In the genomic region with DNA sequence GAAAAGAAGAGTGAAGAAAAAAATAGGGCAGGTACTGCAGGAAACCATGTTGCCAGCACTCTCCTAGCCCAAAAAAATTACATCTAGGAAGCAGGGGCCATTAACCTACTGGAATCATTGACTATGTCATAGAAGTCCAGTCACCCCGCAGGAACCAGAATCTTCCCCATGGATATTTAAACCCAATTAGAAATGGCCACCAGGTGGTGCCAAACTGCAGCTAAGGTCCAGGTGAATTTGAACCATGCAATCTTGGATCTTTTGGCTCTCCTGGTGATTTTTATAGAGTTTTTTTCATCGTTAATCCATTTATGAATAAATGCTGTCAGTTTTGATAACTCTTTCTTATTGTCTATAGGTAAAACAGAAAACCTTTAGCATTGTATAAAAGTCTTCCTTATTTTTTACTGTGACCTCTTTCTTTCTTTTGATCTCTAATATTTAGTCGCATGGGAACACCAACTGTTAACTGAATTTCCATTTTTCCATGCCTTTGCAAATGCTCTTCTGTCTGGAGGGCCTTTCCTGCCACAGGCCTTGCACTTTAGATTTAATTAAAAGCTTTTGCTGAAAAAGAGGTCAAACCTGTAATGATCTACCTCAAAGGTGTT, we compare ENCODE assay signal across 8 cellular contexts.
DNase-seq lines count a peak whose midpoint lies in the region; ATAC-seq and TF ChIP-seq lines count a peak whose summit lies in the region.

No MANE protein-coding gene starts in this region.

- H3K27ac ChIP-seq in coronary artery: no peak overlapping the region

- no peaks in the 10 kb centered on the region for H3K36me3 Mint-ChIP-seq in Calu3 (ENCODE audit: insufficient read depth, unreplicated experiment)

- H3K4me3 ChIP-seq in coronary artery: no peak overlapping the region

- ATAC-seq in GM19438 (IDR thresholded peaks at IDR 0.05; ENCODE audit: low read depth, unreplicated experiment): peak; percentile 63
- no peak for ATAC-seq in GM19324 (IDR thresholded peaks at IDR 0.05; ENCODE audit: low FRiP score, unreplicated experiment)

- CTCF ChIA-PET in Calu3 (lab: Charles Lee): interaction anchor here (0.5 to 1.0 kb wide), 3 partner anchors 217 to 237 kb away, joined by 3 to 4 read pairs (median 3); no protein-coding TSS in a partner anchor

- no peaks in the 10 kb centered on the region for H3K9me3 Mint-ChIP-seq in Calu3 (ENCODE audit: low read depth, unreplicated experiment)

- BruUV-seq in Calu3 (replicated peaks; lab: Mats Ljungman, UMichigan): no TSS peak

- no peaks in the 10 kb centered on the region for H3K4me1 Mint-ChIP-seq in Calu3 (ENCODE audit: low read depth, unreplicated experiment)

- H3K4me3 Mint-ChIP-seq in Calu3 (ENCODE audit: low read depth, unreplicated experiment): no peak overlapping the region

- no peaks in the 10 kb centered on the region for H3K27me3 Mint-ChIP-seq in Calu3 (ENCODE audit: unreplicated experiment)

- DNase-seq in Calu3 (peak; percentile 67), NCI-H226 (peak; percentile 28), coronary artery (ENCODE audit: low spot score) (no peak), myocyte (ENCODE audit: low read depth) (peak; percentile 43), activated gamma-delta T cell treated with Interleukin-2 at 50 U/mL for 16 hours (no peak)
- no peak for DNase-seq in activated effector memory CD4-positive, alpha-beta T cell treated with anti-CD3 and anti-CD28 coated beads, Interleukin-2, amount 50 U/mL, for 16 hours

- H3K27ac Mint-ChIP-seq in Calu3 (ENCODE audit: unreplicated experiment): no peak overlapping the region

- intact Hi-C loops in Calu3 (cut with micrococcal nuclease; ENCODE audit: unreplicated experiment): loop anchor here (1.0 to 10.0 kb wide), 4 partner anchors 70 to 812 kb away; no protein-coding TSS in a partner anchor

- peak; percentile 71 for TF ChIP-seq CTCF in Calu3 (IDR thresholded peaks at IDR 0.05; ENCODE audit: unreplicated experiment)
- TF ChIP-seq CTCF in coronary artery (IDR thresholded peaks at IDR 0.05): peak; percentile 41

Comparison
In these comparisons a context has a peak if more than half of its experiments do, and no peak if none do; other contexts are left out.
1. DNase-seq: peak in Calu3 (single experiment), NCI-H226 (single experiment) and myocyte (single experiment); none in coronary artery (single experiment), activated effector memory CD4-positive, alpha-beta T cell treated with anti-CD3 and anti-CD28 coated beads, Interleukin-2, amount 50 U/mL, for 16 hours (single experiment) and activated gamma-delta T cell treated with Interleukin-2 at 50 U/mL for 16 hours (single experiment).